ENCODE assay signal across 11 cellular contexts in genomic region chr7:98249106-98249505, GRCh38. TPM values are rescaled to one million over a fixed set of nuclear protein-coding genes. Genes with fewer than 3 reads are reported as not detected.
DNase-seq lines count a peak whose midpoint lies in the region; ATAC-seq lines count a peak whose summit lies in the region.
"Had no signal": no experiment of that assay in that cellular context is flagged by ENCODE, and none has a peak within 500 bp of the region (broad histone marks: within the 10 kb centered on the region; RNA-seq: fewer than 3 reads in every experiment).

No MANE protein-coding gene starts in this region.

- DNase-seq in CD1c-positive myeloid dendritic cell (ENCODE audit: extremely low spot score), result peak; percentile 53
- DNase-seq in HT-29 (ENCODE audit: low spot score), result peak; percentile 22
- no peak for DNase-seq in pons (ENCODE audit: low spot score)
- no peak for DNase-seq in NCI-H526 treated with DMSO at 0.1 percent for 48 hours (lab: John Stamatoyannopoulos, UW)
- no peak for DNase-seq in NCI-H1048 (lab: John Stamatoyannopoulos, UW)
- no peak for DNase-seq in DMS 273 (lab: John Stamatoyannopoulos, UW; ENCODE audit: unreplicated experiment)
- DNase-seq: DMS79 treated with DMSO at 0.1 percent for 48 hours, NCI-H187 had no signal

- H3K27ac Mint-ChIP-seq in activated T-helper 17 cell treated with anti-CD3 and anti-CD28 coated beads, Interleukin-2, amount 50 U/mL, for 72 hours, result peak overlapping the region; percentile 94

- H3K27ac ChIP-seq in mucosa of rectum (ENCODE audit: low read depth in 2 of 2, low read length in 2 of 2), result peak overlapping the region; percentile 5 to 6
- H3K27ac ChIP-seq: vagina had no signal

- H3K36me3 ChIP-seq in mucosa of rectum (ENCODE audit: control insufficient read depth in 2 of 2, insufficient read depth in 2 of 2, low read length in 2 of 2), result peaks cover 0 to 6% of the 10 kb centered on the region in 2 donors

- no peaks in the 10 kb centered on the region for H3K9me3 Mint-ChIP-seq in activated T-helper 17 cell treated with anti-CD3 and anti-CD28 coated beads, Interleukin-2, amount 50 U/mL, for 72 hours

- H3K4me3 ChIP-seq in mucosa of rectum (ENCODE audit: low read length in 2 of 2), result no peak overlapping the region
- H3K4me3 ChIP-seq: vagina had no signal

- peaks cover 21 to 24% of the 10 kb centered on the region in 2 donors for H3K4me1 ChIP-seq in mucosa of rectum (ENCODE audit: control insufficient read depth in 2 of 2, insufficient read depth in 2 of 2, low read length in 2 of 2)

- H3K9ac ChIP-seq in mucosa of rectum (ENCODE audit: low read depth in 1 of 2, low read length in 2 of 2), result no peak overlapping the region

- peaks cover 21% of the 10 kb centered on the region for H3K4me1 Mint-ChIP-seq in activated T-helper 17 cell treated with anti-CD3 and anti-CD28 coated beads, Interleukin-2, amount 50 U/mL, for 72 hours

- H3K27me3 ChIP-seq in mucosa of rectum (ENCODE audit: control insufficient read depth in 2 of 2, insufficient read depth in 2 of 2, low read length in 2 of 2), result no peaks in the 10 kb centered on the region
- H3K27me3 ChIP-seq: vagina had no signal

- peaks cover 31% of the 10 kb centered on the region for H3K36me3 Mint-ChIP-seq in activated T-helper 17 cell treated with anti-CD3 and anti-CD28 coated beads, Interleukin-2, amount 50 U/mL, for 72 hours (ENCODE audit: low read depth)

- H3K9me3 ChIP-seq in mucosa of rectum (ENCODE audit: control insufficient read depth in 2 of 2, low read length in 2 of 2), result no peaks in the 10 kb centered on the region
- H3K9me3 ChIP-seq: vagina had no signal

- H3K4me3 Mint-ChIP-seq in activated T-helper 17 cell treated with anti-CD3 and anti-CD28 coated beads, Interleukin-2, amount 50 U/mL, for 72 hours, result peak overlapping the region; percentile 94

- ATAC-seq in activated T-helper 17 cell treated with anti-CD3 and anti-CD28 coated beads, Interleukin-2, amount 50 U/mL, for 72 hours (replicated peaks), result no peak

- no peaks in the 10 kb centered on the region for H3K27me3 Mint-ChIP-seq in activated T-helper 17 cell treated with anti-CD3 and anti-CD28 coated beads, Interleukin-2, amount 50 U/mL, for 72 hours

RNA-seq across cellular contexts. Expression of gene TECPR1, which starts 2.9 kb away (rescaled TPM):
- 36.2 and 47.6 TPM in 2 replicates for total RNA-seq in HT-29 (2014; rRNA removed; shearing (Covaris generic))
- 10 to 100 TPM; 29.0 to 37.1 TPM for total RNA-seq in activated T-helper 17 cell treated with anti-CD3 and anti-CD28 coated beads, Interleukin-2, amount 50 U/mL, for 72 hours

RNA-seq across cellular contexts. Expression of gene BRI3, which starts 32.4 kb away (rescaled TPM):
- 206 and 239 TPM in 2 replicates for total RNA-seq in HT-29 (2014; rRNA removed; shearing (Covaris generic))
- 10 to 100 TPM; 48.2 to 52.6 TPM for total RNA-seq in activated T-helper 17 cell treated with anti-CD3 and anti-CD28 coated beads, Interleukin-2, amount 50 U/mL, for 72 hours

RNA-seq across cellular contexts. Expression of gene BHLHA15, which starts 37.9 kb away (rescaled TPM):
- 16.2 and 21.8 TPM in 2 replicates for total RNA-seq in HT-29 (2014; rRNA removed; shearing (Covaris generic))
- not detected for total RNA-seq in activated T-helper 17 cell treated with anti-CD3 and anti-CD28 coated beads, Interleukin-2, amount 50 U/mL, for 72 hours
- total RNA-seq: vagina had no signal

Comparison
In these comparisons a context has a peak if more than half of its experiments do, and no peak if none do; other contexts are left out.
1. DNase-seq: peak in CD1c-positive myeloid dendritic cell (single experiment) and HT-29 (single experiment); none in pons (single experiment), NCI-H526 treated with DMSO at 0.1 percent for 48 hours (single experiment), NCI-H1048 (single experiment) and DMS 273 (single experiment).
2. RNA of gene BHLHA15, which starts 37.9 kb away (total RNA-seq): 16.2 to 21.8 TPM in HT-29; not detected in activated T-helper 17 cell treated with anti-CD3 and anti-CD28 coated beads, Interleukin-2, amount 50 U/mL, for 72 hours; every median in the first group is over 10 times any median in the second.